ENCODE assay signal across 25 cellular contexts in the genomic region with DNA sequence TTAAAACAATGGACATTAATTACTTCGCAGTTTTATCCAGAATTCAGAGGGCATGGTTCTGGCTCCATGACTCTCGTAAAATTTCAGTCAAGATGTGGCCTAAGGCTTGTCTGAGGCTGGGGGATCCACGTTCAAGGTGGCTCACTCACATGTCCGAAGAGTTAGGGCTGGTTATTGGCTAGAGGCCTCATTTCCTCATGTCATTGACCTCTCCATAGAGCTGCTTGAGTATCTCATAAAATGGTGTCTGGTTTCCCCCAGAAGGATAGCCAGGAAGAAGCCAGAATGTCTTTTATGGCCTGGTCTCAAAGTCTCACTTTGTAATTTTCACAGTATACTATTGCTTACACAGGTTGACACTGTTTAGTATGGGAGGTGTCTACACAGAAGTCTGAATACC.
A peak's percentile ranks its signal among the peaks of the same experiment; 100 is the strongest.
DNase-seq lines count a peak whose midpoint lies in the region; ATAC-seq, FAIRE-seq and TF ChIP-seq lines count a peak whose summit lies in the region.
"Had no signal": no experiment of that assay in that cellular context is flagged by ENCODE, and none has a peak within 500 bp of the region (broad histone marks: within the 10 kb centered on the region; RNA-seq: fewer than 3 reads in every experiment).

No MANE protein-coding gene starts in this region.

- POLR2A ChIA-PET in SK-N-SH (lab: Yijun Ruan, JAX) (no interaction called here), endothelial cell of umbilical vein (lab: Charles Lee) (no interaction called here)

- H3K36me3 ChIP-seq in SK-N-SH (replicated peaks in 1 of 2; ENCODE audit: control insufficient read depth in 1 of 2, insufficient read depth in 2 of 2, low read length in 1 of 2) (no peaks in the 10 kb centered on the region), endothelial cell of umbilical vein (ENCODE audit: control insufficient read depth in 2 of 2, extremely low read depth in 1 of 2, insufficient read depth in 2 of 2, low read length in 2 of 2) (no peaks in the 10 kb centered on the region), osteoblast (ENCODE audit: insufficient read depth, low read length) (no peaks in the 10 kb centered on the region)
- H3K36me3 ChIP-seq: BE2C, HAP-1, SJSA1 had no signal

- no peak for TF ChIP-seq POLR2A in endothelial cell of umbilical vein (IDR thresholded peaks at IDR 0.05; ENCODE audit: low read depth, low read length)

- H3K79me2 ChIP-seq in SK-N-SH (ENCODE audit: insufficient read depth) (peaks cover 76% of the 10 kb centered on the region), endothelial cell of umbilical vein (ENCODE audit: control insufficient read depth, insufficient read depth, low read length) (no peaks in the 10 kb centered on the region), osteoblast (ENCODE audit: insufficient read depth, low read length) (peaks cover 11% of the 10 kb centered on the region)

- H3K4me3 ChIP-seq in SK-N-SH (ENCODE audit: low read depth in 2 of 2, low read length in 1 of 2), result peak overlapping the region in 1 of 2 experiments; percentile 16; a peak in 1 of 4 replicates
- H3K4me3 ChIP-seq in endothelial cell of umbilical vein (replicated peaks in 1 of 3; ENCODE audit: insufficient read depth in 1 of 3, low read depth in 1 of 3, low read length in 3 of 3), result no peak overlapping the region
- no peak overlapping the region for H3K4me3 ChIP-seq in osteoblast (ENCODE audit: insufficient read depth, low read length)
- H3K4me3 ChIP-seq: GM23338, HAP-1, PC-9, SJSA1 had no signal

- no peak overlapping the region for H2AFZ ChIP-seq in SK-N-SH (ENCODE audit: low read depth)
- H2AFZ ChIP-seq in endothelial cell of umbilical vein (ENCODE audit: low read depth, low read length), result peak overlapping the region; percentile 4
- no peak overlapping the region for H2AFZ ChIP-seq in osteoblast (ENCODE audit: low read length)
- H2AFZ ChIP-seq: GM23338, PC-9 had no signal

- H3K9me3 ChIP-seq in SK-N-SH (no peaks in the 10 kb centered on the region), endothelial cell of umbilical vein (replicated peaks; ENCODE audit: control insufficient read depth, insufficient read depth, low read length) (no peaks in the 10 kb centered on the region), osteoblast (ENCODE audit: low read depth, low read length) (no peaks in the 10 kb centered on the region)
- H3K9me3 ChIP-seq: BE2C, HAP-1, SJSA1 had no signal

- TF ChIP-seq EP300 in SK-N-SH (IDR thresholded peaks at IDR 0.05; ENCODE audit: borderline replicate concordance in 1 of 2, low read depth in 1 of 2, low read length in 1 of 2), result no peak

- CTCF ChIA-PET in SK-N-SH (lab: Yijun Ruan, JAX), result interaction anchor here (1.0 to 2.8 kb wide), 5 partner anchors 9 to 151 kb away, joined by 3 to 14 read pairs (median 3); no protein-coding TSS in a partner anchor
- CTCF ChIA-PET in endothelial cell of umbilical vein (lab: Charles Lee), result interaction anchor here (1.7 kb wide), 1 partner anchor 79 kb away, joined by 4 read pairs; no protein-coding TSS in a partner anchor

- TF ChIP-seq CTCF in SK-N-SH (IDR thresholded peaks at IDR 0.05) (no peak), endothelial cell of umbilical vein (IDR thresholded peaks at IDR 0.05; ENCODE audit: extremely low read depth in 1 of 2, insufficient read depth in 1 of 2, low read depth in 1 of 2, low read length in 2 of 2) (no peak), osteoblast (IDR thresholded peaks at IDR 0.05; ENCODE audit: extremely low read depth, low read depth, low read length) (no peak)

- H3K4me1 ChIP-seq in SK-N-SH (ENCODE audit: control insufficient read depth in 1 of 2, insufficient read depth in 2 of 2, low read depth in 1 of 2, low read length in 1 of 2), result peaks cover 34 to 58% of the 10 kb centered on the region in 2 experiments
- peaks cover 60% of the 10 kb centered on the region for H3K4me1 ChIP-seq in endothelial cell of umbilical vein (ENCODE audit: control insufficient read depth, extremely low read depth, insufficient read depth, low read length)
- H3K4me1 ChIP-seq in osteoblast (ENCODE audit: insufficient read depth, low read length), result peaks cover 46% of the 10 kb centered on the region
- H3K4me1 ChIP-seq: HAP-1 had no signal

- dilution Hi-C loops in endothelial cell of umbilical vein (cut with MboI; ENCODE audit: extremely low pct_ligation_motif_present, low sequenced_read_pairs), result no loop called here

- H3K9ac ChIP-seq in SK-N-SH (peak overlapping the region; percentile 68; the same call in 1 of the 2 replicates), endothelial cell of umbilical vein (replicated peaks; ENCODE audit: extremely low read depth, insufficient read depth, low read length) (no peak overlapping the region)

- intact Hi-C loops in endothelial cell of umbilical vein (cut with micrococcal nuclease), result no loop called here

- H4K20me1 ChIP-seq in SK-N-SH (ENCODE audit: insufficient read depth), result no peaks in the 10 kb centered on the region
- no peaks in the 10 kb centered on the region for H4K20me1 ChIP-seq in endothelial cell of umbilical vein (replicated peaks; ENCODE audit: control insufficient read depth, extremely low read depth, insufficient read depth, low read length)
- H4K20me1 ChIP-seq in osteoblast (ENCODE audit: insufficient read depth, low read length), result no peaks in the 10 kb centered on the region

- H3K4me2 ChIP-seq in SK-N-SH (peak overlapping the region; percentile 53; the same call in 1 of the 2 replicates), endothelial cell of umbilical vein (ENCODE audit: insufficient read depth, low read length) (no peak overlapping the region), osteoblast (ENCODE audit: insufficient read depth, low read length) (no peak overlapping the region)
- H3K4me2 ChIP-seq: GM23338, PC-9 had no signal

- no peak for FAIRE-seq in endothelial cell of umbilical vein (lab: Jason Lieb, UNC)

- H3F3A ChIP-seq in SK-N-SH (replicated peaks; ENCODE audit: insufficient read depth), result peaks cover 72% of the 10 kb centered on the region

- no peak for ATAC-seq in GM18520 (IDR thresholded peaks at IDR 0.05; ENCODE audit: unreplicated experiment)
- ATAC-seq: GM23338 had no signal

- BruUV-seq in endothelial cell of umbilical vein (replicated peaks; lab: Mats Ljungman, UMichigan), result no TSS peak

- DNase-seq in Daoy (ENCODE audit: low read depth) (peak; percentile 71), SK-N-SH (no peak), endothelial cell of umbilical vein (ENCODE audit: low read depth, low spot score) (no peak), osteoblast (ENCODE audit: insufficient read length, low spot score, missing footprints) (no peak), T-helper 9 cell (no peak), hippocampal formation (lab: John Stamatoyannopoulos, UW) (no peak), NCI-H1048 (lab: John Stamatoyannopoulos, UW) (no peak)
- DNase-seq: BE2C; CD8-positive, alpha-beta memory T cell; DMS153; DND-41; Kasumi-1; NCI-H1105; NCI-H2029 treated with DMSO at 0.1 percent for 48 hours; NCI-H446 treated with DMSO at 0.1 percent for 48 hours; NCI-H526; NCI-H82; NK-92 treated with Interleukin-12 subunit alpha and Interleukin-12 subunit beta, amount 100 ng/mL, for 24 hours; PC-9; Right ventricle myocardium superior had no signal

- 70% methylated on average over 4 of the region's 4 CpGs for WGBS in SK-N-SH (ENCODE audit: low lambda C conversion rate)

- H3K27ac ChIP-seq in SK-N-SH (ENCODE audit: low read depth in 2 of 2, low read length in 1 of 2) (peak overlapping the region; percentile 94 to 100), endothelial cell of umbilical vein (ENCODE audit: insufficient read depth, low read depth, low read length) (peak overlapping the region; percentile 69), osteoblast (ENCODE audit: low read depth, low read length) (peak overlapping the region; percentile 59)
- H3K27ac ChIP-seq: HL-60, PC-9, SJSA1 had no signal

- TF ChIP-seq RAD21 in SK-N-SH (IDR thresholded peaks at IDR 0.05; ENCODE audit: low read length), result no peak

- H3K9me2 ChIP-seq in SK-N-SH, result no peaks in the 10 kb centered on the region

- H3K9me1 ChIP-seq in endothelial cell of umbilical vein (replicated peaks; ENCODE audit: control insufficient read depth, extremely low read depth, insufficient read depth, low read length), result no peaks in the 10 kb centered on the region

- H3K27me3 ChIP-seq in SK-N-SH (ENCODE audit: insufficient read depth), result no peaks in the 10 kb centered on the region
- no peaks in the 10 kb centered on the region for H3K27me3 ChIP-seq in endothelial cell of umbilical vein (ENCODE audit: control insufficient read depth in 2 of 2, insufficient read depth in 2 of 2, low read length in 2 of 2)
- no peaks in the 10 kb centered on the region for H3K27me3 ChIP-seq in osteoblast (ENCODE audit: insufficient read depth, low read length)
- H3K27me3 ChIP-seq: BE2C, SJSA1 had no signal

TF ChIP-seq in SK-N-SH, 30 proteins besides CTCF, POLR2A, EP300 and RAD21 (continues in another document):
- TF ChIP-seq ELF1 (IDR thresholded peaks at IDR 0.05) (no peak), MEF2A (IDR thresholded peaks at IDR 0.05; ENCODE audit: borderline replicate concordance, low read depth) (no peak), JUND (IDR thresholded peaks at IDR 0.05) (no peak)

TF ChIP-seq in endothelial cell of umbilical vein, 7 proteins besides CTCF, POLR2A, EP300 and RAD21:
- TF ChIP-seq FOS (IDR thresholded peaks at IDR 0.05; ENCODE audit: borderline replicate concordance, insufficient read depth, low read length) (no peak), MYC (IDR thresholded peaks at IDR 0.05; ENCODE audit: low read depth, low read length) (no peak), JUN (IDR thresholded peaks at IDR 0.05; ENCODE audit: borderline replicate concordance, insufficient read depth, insufficient read length, low read depth) (no peak), GATA2 (IDR thresholded peaks at IDR 0.05; ENCODE audit: insufficient read depth, insufficient read length, low read depth, low read length) (no peak)
